ENCODE assay signal across 17 cellular contexts in genomic region chr15:50046159-50046558, GRCh38.
DNase-seq lines count a peak whose midpoint lies in the region; ATAC-seq and TF ChIP-seq lines count a peak whose summit lies in the region.
"Had no signal": no experiment of that assay in that cellular context is flagged by ENCODE, and none has a peak within 500 bp of the region (broad histone marks: within the 10 kb centered on the region; RNA-seq: fewer than 3 reads in every experiment).

No MANE protein-coding gene starts in this region.

- no peaks in the 10 kb centered on the region for H3K36me3 ChIP-seq in uterus
- H3K36me3 ChIP-seq: vagina had no signal

- CTCF ChIA-PET in CD4-positive, alpha-beta T cell (lab: Charles Lee) = no interaction called here

- H3K27me3 Mint-ChIP-seq in activated naive CD8-positive, alpha-beta T cell = peaks cover 2% of the 10 kb centered on the region
- H3K27me3 Mint-ChIP-seq in activated naive CD8-positive, alpha-beta T cell treated with anti-CD3 and anti-CD28 coated beads, Interleukin-2, amount 50 U/mL, for 24 hours = no peaks in the 10 kb centered on the region
- H3K27me3 Mint-ChIP-seq in T-helper 1 cell treated with Interleukin-12 subunit alpha and Interleukin-12 subunit beta and Interleukin-4 antibody, amounts not matched to agents 30 μg/mL and 1 μg/mL, for 36 hours (ENCODE audit: low read depth) = no peaks in the 10 kb centered on the region
- H3K27me3 Mint-ChIP-seq in CD4-positive, alpha-beta T cell = no peaks in the 10 kb centered on the region
- H3K27me3 Mint-ChIP-seq: T-helper 17 cell had no signal

- H3K9me3 Mint-ChIP-seq in activated naive CD8-positive, alpha-beta T cell (ENCODE audit: low read depth) = peaks cover 12% of the 10 kb centered on the region
- H3K9me3 Mint-ChIP-seq in activated naive CD8-positive, alpha-beta T cell treated with anti-CD3 and anti-CD28 coated beads, Interleukin-2, amount 50 U/mL, for 24 hours = peaks cover 13% of the 10 kb centered on the region
- H3K9me3 Mint-ChIP-seq in T-helper 1 cell treated with Interleukin-12 subunit alpha and Interleukin-12 subunit beta and Interleukin-4 antibody, amounts not matched to agents 30 μg/mL and 1 μg/mL, for 36 hours = peaks cover 24% of the 10 kb centered on the region
- peaks cover 9% of the 10 kb centered on the region for H3K9me3 Mint-ChIP-seq in CD4-positive, alpha-beta T cell

- no peak overlapping the region for H3K4me3 Mint-ChIP-seq in activated naive CD8-positive, alpha-beta T cell
- no peak overlapping the region for H3K4me3 Mint-ChIP-seq in activated naive CD8-positive, alpha-beta T cell treated with anti-CD3 and anti-CD28 coated beads, Interleukin-2, amount 50 U/mL, for 24 hours
- H3K4me3 Mint-ChIP-seq in T-helper 1 cell treated with Interleukin-12 subunit alpha and Interleukin-12 subunit beta and Interleukin-4 antibody, amounts not matched to agents 30 μg/mL and 1 μg/mL, for 36 hours = peak overlapping the region; percentile 41
- no peak overlapping the region for H3K4me3 Mint-ChIP-seq in CD4-positive, alpha-beta T cell
- H3K4me3 Mint-ChIP-seq: T-helper 17 cell had no signal

- TF ChIP-seq CTCF in uterus (IDR thresholded peaks at IDR 0.05) = no peak
- TF ChIP-seq CTCF in CD4-positive, alpha-beta T cell (IDR thresholded peaks at IDR 0.05) = no peak

- no peaks in the 10 kb centered on the region for H3K4me1 Mint-ChIP-seq in activated naive CD8-positive, alpha-beta T cell (ENCODE audit: low read depth)
- H3K4me1 Mint-ChIP-seq in activated naive CD8-positive, alpha-beta T cell treated with anti-CD3 and anti-CD28 coated beads, Interleukin-2, amount 50 U/mL, for 24 hours = peaks cover 11% of the 10 kb centered on the region
- H3K4me1 Mint-ChIP-seq in T-helper 1 cell treated with Interleukin-12 subunit alpha and Interleukin-12 subunit beta and Interleukin-4 antibody, amounts not matched to agents 30 μg/mL and 1 μg/mL, for 36 hours (ENCODE audit: low read depth) = peaks cover 35% of the 10 kb centered on the region
- H3K4me1 Mint-ChIP-seq in CD4-positive, alpha-beta T cell (ENCODE audit: low read depth) = no peaks in the 10 kb centered on the region
- H3K4me1 Mint-ChIP-seq: T-helper 17 cell had no signal

- POLR2A ChIA-PET in CD4-positive, alpha-beta T cell (lab: Charles Lee) = no interaction called here

- no peaks in the 10 kb centered on the region for H3K4me1 ChIP-seq in uterus
- H3K4me1 ChIP-seq: vagina had no signal

- ATAC-seq in activated naive CD8-positive, alpha-beta T cell treated with anti-CD3 and anti-CD28 coated beads, Interleukin-2, amount 50 U/mL, for 24 hours = no peak
- ATAC-seq in GM21717 (IDR thresholded peaks at IDR 0.05; ENCODE audit: unreplicated experiment) = peak; percentile 78
- ATAC-seq in CD4-positive, alpha-beta T cell (ENCODE audit: poor library complexity) = no peak
- ATAC-seq: naive thymus-derived CD4-positive, alpha-beta T cell; T-helper 17 cell had no signal

- H3K4me3 ChIP-seq in uterus = no peak overlapping the region
- H3K4me3 ChIP-seq: vagina had no signal

- peaks cover 0 to 9% of the 10 kb centered on the region in 2 donors for H3K9me3 ChIP-seq in uterus
- H3K9me3 ChIP-seq in CD4-positive, alpha-beta T cell (ENCODE audit: control insufficient read depth, low read length) = peaks cover 4% of the 10 kb centered on the region
- H3K9me3 ChIP-seq: vagina had no signal

- TF ChIP-seq POLR2A in uterus (IDR thresholded peaks at IDR 0.05) = no peak

- peak overlapping the region; percentile 9 for H3K27ac Mint-ChIP-seq in activated naive CD8-positive, alpha-beta T cell
- no peak overlapping the region for H3K27ac Mint-ChIP-seq in activated naive CD8-positive, alpha-beta T cell treated with anti-CD3 and anti-CD28 coated beads, Interleukin-2, amount 50 U/mL, for 24 hours
- H3K27ac Mint-ChIP-seq in T-helper 1 cell treated with Interleukin-12 subunit alpha and Interleukin-12 subunit beta and Interleukin-4 antibody, amounts not matched to agents 30 μg/mL and 1 μg/mL, for 36 hours = peak overlapping the region; percentile 91
- H3K27ac Mint-ChIP-seq in CD4-positive, alpha-beta T cell = no peak overlapping the region
- H3K27ac Mint-ChIP-seq: T-helper 17 cell had no signal

- no peaks in the 10 kb centered on the region for H3K27me3 ChIP-seq in uterus
- H3K27me3 ChIP-seq in CD4-positive, alpha-beta T cell (ENCODE audit: control insufficient read depth, insufficient read depth, low read length) = no peaks in the 10 kb centered on the region
- H3K27me3 ChIP-seq: vagina had no signal

- no peaks in the 10 kb centered on the region for H3K36me3 Mint-ChIP-seq in activated naive CD8-positive, alpha-beta T cell
- H3K36me3 Mint-ChIP-seq in activated naive CD8-positive, alpha-beta T cell treated with anti-CD3 and anti-CD28 coated beads, Interleukin-2, amount 50 U/mL, for 24 hours (ENCODE audit: low read depth) = peaks cover 12% of the 10 kb centered on the region
- H3K36me3 Mint-ChIP-seq in T-helper 1 cell treated with Interleukin-12 subunit alpha and Interleukin-12 subunit beta and Interleukin-4 antibody, amounts not matched to agents 30 μg/mL and 1 μg/mL, for 36 hours (ENCODE audit: low read depth) = peaks cover 38% of the 10 kb centered on the region
- no peaks in the 10 kb centered on the region for H3K36me3 Mint-ChIP-seq in CD4-positive, alpha-beta T cell (ENCODE audit: low read depth)

- H3K27ac ChIP-seq in uterus = peak overlapping the region; percentile 53 to 67
- no peak overlapping the region for H3K27ac ChIP-seq in CD4-positive, alpha-beta T cell (ENCODE audit: low read depth, low read length)
- H3K27ac ChIP-seq: vagina had no signal

- no peak for DNase-seq in activated naive CD8-positive, alpha-beta T cell treated with anti-CD3 and anti-CD28 coated beads, Interleukin-2, amount 50 U/mL, for 24 hours
- no peak for DNase-seq in uterus
- DNase-seq in NCI-H345 treated with DMSO at 0.1 percent for 48 hours (lab: John Stamatoyannopoulos, UW; ENCODE audit: unreplicated experiment) = no peak
- DNase-seq in CD4-positive, alpha-beta T cell = no peak
- DNase-seq in epidermal melanocyte (ENCODE audit: insufficient read length, low spot score) = no peak
- DNase-seq: activated CD4-positive, CD25-positive, alpha-beta regulatory T cell; amygdala; naive thymus-derived CD4-positive, alpha-beta T cell; NCI-H1105; NCI-H2227 treated with DMSO at 0.1 percent for 48 hours; SHP77 treated with DMSO at 0.1 percent for 48 hours; stimulated activated CD4-positive, alpha-beta T cell treated with anti-CD3 and anti-CD28 coated beads, Interleukin-12 subunit alpha, Interleukin-12 subunit beta, amount 100 ng/mL, for 4 hours; T-helper 17 cell had no signal

- intact Hi-C loops in uterus (cut with DNase I; ENCODE audit: low total_unique reads) = no loop called here
- intact Hi-C loops in CD4-positive, alpha-beta T cell (cut with DNase I, micrococcal nuclease) = no loop called here

Comparison
In these comparisons a context has a peak if more than half of its experiments do, and no peak if none do; other contexts are left out.
1. H3K27ac Mint-ChIP-seq: peak in activated naive CD8-positive, alpha-beta T cell (single experiment) and T-helper 1 cell treated with Interleukin-12 subunit alpha and Interleukin-12 subunit beta and Interleukin-4 antibody, amounts not matched to agents 30 μg/mL and 1 μg/mL, for 36 hours (single experiment); none in activated naive CD8-positive, alpha-beta T cell treated with anti-CD3 and anti-CD28 coated beads, Interleukin-2, amount 50 U/mL, for 24 hours (single experiment) and CD4-positive, alpha-beta T cell (single experiment).